1 cellular context compared by ENCODE assay signal in the genomic region with DNA sequence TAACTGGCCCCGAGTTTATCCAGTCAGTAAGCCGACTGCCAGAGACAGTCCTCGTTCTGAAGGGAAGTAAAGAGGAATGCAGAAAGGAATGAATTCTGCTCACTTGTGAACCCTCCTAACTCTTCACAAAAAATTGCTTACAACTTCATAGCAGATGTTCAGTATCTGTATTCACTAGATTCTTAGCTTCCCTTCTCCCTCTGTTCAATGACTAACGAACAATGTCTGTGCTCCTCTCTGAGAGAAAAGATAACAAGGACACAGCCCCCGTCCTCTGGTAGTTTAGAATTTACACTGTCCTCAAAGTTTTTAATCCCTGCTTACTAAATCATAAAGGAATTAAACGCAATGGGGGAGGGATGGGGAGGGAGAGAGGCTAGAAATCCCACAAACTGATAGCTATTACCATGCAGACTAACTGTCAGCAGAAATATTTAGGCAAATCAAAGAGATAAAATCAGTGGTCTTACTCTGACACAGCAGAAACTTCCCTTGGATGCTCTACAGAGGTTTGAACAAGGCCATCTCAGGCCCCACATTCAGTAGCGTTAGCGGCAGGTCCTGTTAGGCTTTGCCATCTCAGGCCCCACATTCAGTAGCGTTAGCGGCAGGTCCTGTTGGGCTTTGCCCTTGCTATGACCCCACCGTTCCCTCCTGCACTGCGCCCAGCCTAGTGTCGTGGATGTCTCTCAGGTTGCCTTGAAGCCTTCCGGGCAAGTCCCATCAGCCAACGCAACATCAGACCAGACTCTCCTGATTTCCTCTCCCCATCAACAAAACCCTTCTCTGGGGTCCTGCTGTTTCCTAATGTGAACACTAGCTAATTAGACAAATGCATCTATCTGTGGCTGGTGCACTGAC.
A peak's percentile ranks its signal among the peaks of the same experiment; 100 is the strongest.
TF ChIP-seq lines count a peak whose summit lies in the region.

No MANE protein-coding gene starts in this region.

TF ChIP-seq in GM12878, 131 proteins besides CTCF, POLR2A, EP300 and RAD21:
- TF ChIP-seq PML (IDR thresholded peaks at IDR 0.05; ENCODE audit: low read length), result 0 out of 2 replicates have a peak, but pooled peaks have one; percentile 50
- TF ChIP-seq SREBF2 (IDR thresholded peaks at IDR 0.05; ENCODE audit: low read length), result no peak
- TF ChIP-seq HDAC2 (IDR thresholded peaks at IDR 0.05), result no peak
- no peak for TF ChIP-seq ZNF622 (IDR thresholded peaks at IDR 0.05)
